ENCODE assay signal across 8 cellular contexts in the genomic region with DNA sequence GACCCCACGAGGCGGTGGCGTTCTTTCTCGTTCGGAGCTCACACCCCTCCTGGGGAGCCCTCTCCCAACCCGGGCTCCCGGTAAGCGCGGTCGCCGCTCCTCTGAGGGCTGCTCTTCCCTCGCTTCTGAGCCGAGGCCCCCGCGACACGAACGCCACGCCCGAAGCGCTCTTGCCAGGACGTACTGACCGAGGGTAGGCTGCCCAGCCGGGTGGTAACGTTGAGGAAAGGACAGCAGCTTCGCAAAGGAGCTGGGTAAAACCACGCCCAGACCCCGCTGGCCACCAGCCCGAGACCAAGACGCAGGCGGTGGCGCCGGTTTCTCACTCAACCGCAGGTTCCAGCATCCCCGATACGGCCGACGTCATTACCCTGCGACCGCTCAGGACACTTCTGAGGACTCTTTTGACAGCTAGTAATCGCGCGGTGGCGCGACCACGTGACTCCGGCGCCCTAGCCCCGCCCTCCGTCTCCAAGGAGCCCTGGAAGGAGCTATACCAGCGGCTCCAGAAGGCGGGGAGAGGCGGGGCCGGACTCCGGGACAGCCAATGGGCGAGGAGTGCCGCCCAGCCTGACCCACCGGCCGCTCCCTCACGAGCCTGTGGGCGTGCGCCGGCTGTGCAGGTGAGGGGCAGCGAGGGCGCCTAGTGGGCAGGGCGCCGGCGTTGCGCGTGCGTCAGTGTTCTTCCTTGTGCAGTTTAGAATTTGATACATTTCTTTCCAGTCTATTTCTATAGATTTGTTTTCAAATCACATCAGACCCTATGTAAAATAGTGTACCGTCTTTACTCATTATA. TPM values are rescaled to one million over a fixed set of nuclear protein-coding genes. Genes with fewer than 3 reads are reported as not detected.
DNase-seq lines count a peak whose midpoint lies in the region; ATAC-seq and TF ChIP-seq lines count a peak whose summit lies in the region.

No MANE protein-coding gene starts in this region.

- peak overlapping the region; percentile 76 for H3K9ac ChIP-seq in SK-N-SH

- peak overlapping the region; percentile 71 for H2AFZ ChIP-seq in SK-N-SH (ENCODE audit: low read depth)

- no peak for TF ChIP-seq RAD21 in SK-N-SH (IDR thresholded peaks at IDR 0.05; ENCODE audit: low read length)

- TF ChIP-seq CTCF in GM10248 (IDR thresholded peaks at IDR 0.05; ENCODE audit: control extremely low read depth, extremely low read depth, low read depth, missing control alignments): no peak
- peak; percentile 13; the same call in 1 of the 2 replicates for TF ChIP-seq CTCF in SK-N-SH (IDR thresholded peaks at IDR 0.05)

- H3K9me2 ChIP-seq in SK-N-SH: no peaks in the 10 kb centered on the region

- H3K4me2 ChIP-seq in SK-N-SH: peak overlapping the region; percentile 89

- peaks cover 16 to 28% of the 10 kb centered on the region in 2 experiments for H3K36me3 ChIP-seq in SK-N-SH (replicated peaks in 1 of 2; ENCODE audit: control insufficient read depth in 1 of 2, insufficient read depth in 2 of 2, low read length in 1 of 2)

- CTCF ChIA-PET in GM10248 (lab: Yijun Ruan, JAX): interaction anchor here (0.8 to 4.7 kb wide), 7 partner anchors 8 to 211 kb away, joined by 3 to 32 read pairs (median 4); partner anchors contain the start of genes NAPB and NXT1
- CTCF ChIA-PET in SK-N-SH (lab: Yijun Ruan, JAX): interaction anchor here (0.5 to 1.8 kb wide), 4 partner anchors 8 to 89 kb away, joined by 3 to 8 read pairs (median 4); partner anchors contain the start of gene NXT1

- DNase-seq in GM10248 (ENCODE audit: extremely low spot score): peak; percentile 94
- peak; percentile 98 for DNase-seq in NCI-H1092 (lab: John Stamatoyannopoulos, UW)
- DNase-seq in SK-N-SH: peak; percentile 92
- DNase-seq in activated naive CD4-positive, alpha-beta T cell treated with anti-CD3 and anti-CD28 coated beads, Interleukin-2, amount 50 U/mL, for 72 hours (ENCODE audit: low spot score in 2 of 2): peak; percentile 99 to 100
- DNase-seq in globus pallidus (ENCODE audit: low spot score): peak; percentile 97
- peak; percentile 98 for DNase-seq in non-pigmented ciliary epithelial cell (ENCODE audit: low read depth)
- DNase-seq in superior temporal gyrus (ENCODE audit: extremely low spot score): peak; percentile 98

- TF ChIP-seq EP300 in SK-N-SH (IDR thresholded peaks at IDR 0.05; ENCODE audit: borderline replicate concordance in 1 of 2, low read depth in 1 of 2, low read length in 1 of 2): no peak; a peak in 1 of 4 replicates

- peak overlapping the region; percentile 84 to 89 for H3K27ac ChIP-seq in SK-N-SH (ENCODE audit: low read depth in 2 of 2, low read length in 1 of 2)

- peak; percentile 82 for ATAC-seq in HG02610 (IDR thresholded peaks at IDR 0.05; ENCODE audit: unreplicated experiment)
- peak; percentile 81 to 85 for ATAC-seq in activated naive CD4-positive, alpha-beta T cell treated with anti-CD3 and anti-CD28 coated beads, Interleukin-2, amount 50 U/mL, for 72 hours

- peak overlapping the region; percentile 70 to 77 for H3K4me3 ChIP-seq in SK-N-SH (ENCODE audit: low read depth in 2 of 2, low read length in 1 of 2)

- H3K9me3 Mint-ChIP-seq in activated naive CD4-positive, alpha-beta T cell treated with anti-CD3 and anti-CD28 coated beads, Interleukin-2, amount 50 U/mL, for 72 hours: no peaks in the 10 kb centered on the region

- H3K9me3 ChIP-seq in SK-N-SH: no peaks in the 10 kb centered on the region

- peaks cover 17% of the 10 kb centered on the region for H3F3A ChIP-seq in SK-N-SH (replicated peaks; ENCODE audit: insufficient read depth)

- H3K36me3 Mint-ChIP-seq in activated naive CD4-positive, alpha-beta T cell treated with anti-CD3 and anti-CD28 coated beads, Interleukin-2, amount 50 U/mL, for 72 hours: peaks cover 0 to 8% of the 10 kb centered on the region in 2 donors

- POLR2A ChIA-PET in GM10248 (lab: Yijun Ruan, JAX) (interaction anchor here (0.7 to 2.0 kb wide), 3 partner anchors 8 to 12 kb away, joined by 3 to 25 read pairs (median 4); partner anchors contain the start of gene NXT1), SK-N-SH (lab: Yijun Ruan, JAX) (interaction anchor here (1.1 kb wide), 1 partner anchor 8 kb away, joined by 5 read pairs; no protein-coding TSS in a partner anchor)

- peaks cover 7% of the 10 kb centered on the region for H4K20me1 ChIP-seq in SK-N-SH (ENCODE audit: insufficient read depth)

- WGBS in SK-N-SH (ENCODE audit: low lambda C conversion rate): 1% methylated on average over 35 of the region's 71 CpGs

- peak overlapping the region; percentile 94 for H3K27ac Mint-ChIP-seq in activated naive CD4-positive, alpha-beta T cell treated with anti-CD3 and anti-CD28 coated beads, Interleukin-2, amount 50 U/mL, for 72 hours

- peaks cover 37% of the 10 kb centered on the region for H3K79me2 ChIP-seq in SK-N-SH (ENCODE audit: insufficient read depth)

- H3K27me3 ChIP-seq in SK-N-SH (ENCODE audit: insufficient read depth): no peaks in the 10 kb centered on the region

- H3K4me1 ChIP-seq in SK-N-SH (ENCODE audit: control insufficient read depth in 1 of 2, insufficient read depth in 2 of 2, low read depth in 1 of 2, low read length in 1 of 2): peaks cover 6 to 18% of the 10 kb centered on the region in 2 experiments; a peak in 3 of 4 replicates

TF ChIP-seq in SK-N-SH, 30 proteins besides CTCF, POLR2A, EP300 and RAD21 (continues in another document):
- TF ChIP-seq, protein P1, sequence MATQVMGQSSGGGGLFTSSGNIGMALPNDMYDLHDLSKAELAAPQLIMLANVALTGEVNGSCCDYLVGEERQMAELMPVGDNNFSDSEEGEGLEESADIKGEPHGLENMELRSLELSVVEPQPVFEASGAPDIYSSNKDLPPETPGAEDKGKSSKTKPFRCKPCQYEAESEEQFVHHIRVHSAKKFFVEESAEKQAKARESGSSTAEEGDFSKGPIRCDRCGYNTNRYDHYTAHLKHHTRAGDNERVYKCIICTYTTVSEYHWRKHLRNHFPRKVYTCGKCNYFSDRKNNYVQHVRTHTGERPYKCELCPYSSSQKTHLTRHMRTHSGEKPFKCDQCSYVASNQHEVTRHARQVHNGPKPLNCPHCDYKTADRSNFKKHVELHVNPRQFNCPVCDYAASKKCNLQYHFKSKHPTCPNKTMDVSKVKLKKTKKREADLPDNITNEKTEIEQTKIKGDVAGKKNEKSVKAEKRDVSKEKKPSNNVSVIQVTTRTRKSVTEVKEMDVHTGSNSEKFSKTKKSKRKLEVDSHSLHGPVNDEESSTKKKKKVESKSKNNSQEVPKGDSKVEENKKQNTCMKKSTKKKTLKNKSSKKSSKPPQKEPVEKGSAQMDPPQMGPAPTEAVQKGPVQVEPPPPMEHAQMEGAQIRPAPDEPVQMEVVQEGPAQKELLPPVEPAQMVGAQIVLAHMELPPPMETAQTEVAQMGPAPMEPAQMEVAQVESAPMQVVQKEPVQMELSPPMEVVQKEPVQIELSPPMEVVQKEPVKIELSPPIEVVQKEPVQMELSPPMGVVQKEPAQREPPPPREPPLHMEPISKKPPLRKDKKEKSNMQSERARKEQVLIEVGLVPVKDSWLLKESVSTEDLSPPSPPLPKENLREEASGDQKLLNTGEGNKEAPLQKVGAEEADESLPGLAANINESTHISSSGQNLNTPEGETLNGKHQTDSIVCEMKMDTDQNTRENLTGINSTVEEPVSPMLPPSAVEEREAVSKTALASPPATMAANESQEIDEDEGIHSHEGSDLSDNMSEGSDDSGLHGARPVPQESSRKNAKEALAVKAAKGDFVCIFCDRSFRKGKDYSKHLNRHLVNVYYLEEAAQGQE (IDR thresholded peaks at IDR 0.05; ENCODE audit: low read depth, low read length): no peak
- TF ChIP-seq NFIC (IDR thresholded peaks at IDR 0.05; ENCODE audit: borderline replicate concordance): peak; percentile 48
- TF ChIP-seq EZH2phosphoT487 (IDR thresholded peaks at IDR 0.05; ENCODE audit: borderline replicate concordance, low read depth): no peak
- TF ChIP-seq MEF2A (IDR thresholded peaks at IDR 0.05; ENCODE audit: borderline replicate concordance, low read depth): no peak; the same call in 1 of the 2 replicates
- no peak for TF ChIP-seq YY1 (IDR thresholded peaks at IDR 0.05; ENCODE audit: low read depth)
- peak; percentile 89 for TF ChIP-seq NRF1 (IDR thresholded peaks at IDR 0.05; ENCODE audit: low read depth, low read length)
- TF ChIP-seq MXI1 (IDR thresholded peaks at IDR 0.05; ENCODE audit: low read depth, low read length): peak; percentile 89
- TF ChIP-seq, protein P2, sequence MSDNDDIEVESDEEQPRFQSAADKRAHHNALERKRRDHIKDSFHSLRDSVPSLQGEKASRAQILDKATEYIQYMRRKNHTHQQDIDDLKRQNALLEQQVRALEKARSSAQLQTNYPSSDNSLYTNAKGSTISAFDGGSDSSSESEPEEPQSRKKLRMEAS (IDR thresholded peaks at IDR 0.05; ENCODE audit: low read depth): peak; percentile 67
- peak; percentile 51 for TF ChIP-seq CHD2 (IDR thresholded peaks at IDR 0.05; ENCODE audit: low read length, partially characterized antibody)
- TF ChIP-seq, protein P3, sequence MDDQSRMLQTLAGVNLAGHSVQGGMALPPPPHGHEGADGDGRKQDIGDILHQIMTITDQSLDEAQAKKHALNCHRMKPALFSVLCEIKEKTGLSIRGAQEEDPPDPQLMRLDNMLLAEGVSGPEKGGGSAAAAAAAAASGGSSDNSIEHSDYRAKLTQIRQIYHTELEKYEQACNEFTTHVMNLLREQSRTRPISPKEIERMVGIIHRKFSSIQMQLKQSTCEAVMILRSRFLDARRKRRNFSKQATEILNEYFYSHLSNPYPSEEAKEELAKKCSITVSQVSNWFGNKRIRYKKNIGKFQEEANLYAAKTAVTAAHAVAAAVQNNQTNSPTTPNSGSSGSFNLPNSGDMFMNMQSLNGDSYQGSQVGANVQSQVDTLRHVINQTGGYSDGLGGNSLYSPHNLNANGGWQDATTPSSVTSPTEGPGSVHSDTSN (IDR thresholded peaks at IDR 0.05): peak; percentile 80
- peak; percentile 93 for TF ChIP-seq USF1 (IDR thresholded peaks at IDR 0.05; ENCODE audit: borderline replicate concordance, low read depth)

RNA-seq across cellular contexts. Expression of gene GZF1, which starts 4.0 kb away (rescaled TPM):
- polyA plus RNA-seq in SK-N-SH (2012; rRNA removed): 15.0 and 20.6 TPM in 2 replicates
- polyA plus RNA-seq in SK-N-SH (2012; cell fraction: cytosol; rRNA removed): 9.9 and 15.7 TPM in 2 replicates
- polyA plus RNA-seq in SK-N-SH (2012; cell fraction: nucleus; rRNA removed): 63.0 and 71.0 TPM in 2 replicates
- total RNA-seq in activated naive CD4-positive, alpha-beta T cell treated with anti-CD3 and anti-CD28 coated beads, Interleukin-2, amount 50 U/mL, for 72 hours: 1 to 10 TPM; 5.6 to 9.2 TPM

RNA-seq across cellular contexts. Expression of gene NXT1, which starts 7.4 kb away (rescaled TPM):
- 28.2 TPM in 2 replicates for polyA plus RNA-seq in SK-N-SH (2012; rRNA removed)
- 24.1 and 25.9 TPM in 2 replicates for polyA plus RNA-seq in SK-N-SH (2012; cell fraction: cytosol; rRNA removed)
- polyA plus RNA-seq in SK-N-SH (2012; cell fraction: nucleus; rRNA removed): 15.3 and 18.1 TPM in 2 replicates
- 10 to 100 TPM; 37.0 to 45.9 TPM for total RNA-seq in activated naive CD4-positive, alpha-beta T cell treated with anti-CD3 and anti-CD28 coated beads, Interleukin-2, amount 50 U/mL, for 72 hours

Comparison
In these comparisons a context has a peak if more than half of its experiments do, and no peak if none do; other contexts are left out.
1. Peak in every context shown above with its lines: DNase-seq, ATAC-seq, H3K4me3 ChIP-seq and H3K27ac ChIP-seq.